ENCODE assay signal across 1 cellular context in genomic region chr15:67799801-67800205, GRCh38.
TF ChIP-seq lines count a peak whose summit lies in the region.

No MANE protein-coding gene starts in this region.

TF ChIP-seq in H1, 55 proteins besides CTCF, POLR2A, EP300 and RAD21 (continued from another document):
- TF ChIP-seq, protein P1, sequence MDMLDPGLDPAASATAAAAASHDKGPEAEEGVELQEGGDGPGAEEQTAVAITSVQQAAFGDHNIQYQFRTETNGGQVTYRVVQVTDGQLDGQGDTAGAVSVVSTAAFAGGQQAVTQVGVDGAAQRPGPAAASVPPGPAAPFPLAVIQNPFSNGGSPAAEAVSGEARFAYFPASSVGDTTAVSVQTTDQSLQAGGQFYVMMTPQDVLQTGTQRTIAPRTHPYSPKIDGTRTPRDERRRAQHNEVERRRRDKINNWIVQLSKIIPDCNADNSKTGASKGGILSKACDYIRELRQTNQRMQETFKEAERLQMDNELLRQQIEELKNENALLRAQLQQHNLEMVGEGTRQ (IDR thresholded peaks at IDR 0.05; ENCODE audit: low read length), result no peak
- TF ChIP-seq ASH2L (IDR thresholded peaks at IDR 0.05; ENCODE audit: low read length), result no peak
- no peak for TF ChIP-seq PHF8 (conservative IDR thresholded peaks at IDR 0.05; ENCODE audit: low read depth, low read length)
- TF ChIP-seq TAF1 (IDR thresholded peaks at IDR 0.05; ENCODE audit: low read depth, low read length), result no peak
- no peak for TF ChIP-seq POU5F1 (IDR thresholded peaks at IDR 0.05; ENCODE audit: low read depth, low read length)
- TF ChIP-seq SRF (IDR thresholded peaks at IDR 0.05; ENCODE audit: low read depth, low read length), result no peak
- no peak for TF ChIP-seq MAX (IDR thresholded peaks at IDR 0.05)
